ENCODE assay signal across 9 cellular contexts in the genomic region with DNA sequence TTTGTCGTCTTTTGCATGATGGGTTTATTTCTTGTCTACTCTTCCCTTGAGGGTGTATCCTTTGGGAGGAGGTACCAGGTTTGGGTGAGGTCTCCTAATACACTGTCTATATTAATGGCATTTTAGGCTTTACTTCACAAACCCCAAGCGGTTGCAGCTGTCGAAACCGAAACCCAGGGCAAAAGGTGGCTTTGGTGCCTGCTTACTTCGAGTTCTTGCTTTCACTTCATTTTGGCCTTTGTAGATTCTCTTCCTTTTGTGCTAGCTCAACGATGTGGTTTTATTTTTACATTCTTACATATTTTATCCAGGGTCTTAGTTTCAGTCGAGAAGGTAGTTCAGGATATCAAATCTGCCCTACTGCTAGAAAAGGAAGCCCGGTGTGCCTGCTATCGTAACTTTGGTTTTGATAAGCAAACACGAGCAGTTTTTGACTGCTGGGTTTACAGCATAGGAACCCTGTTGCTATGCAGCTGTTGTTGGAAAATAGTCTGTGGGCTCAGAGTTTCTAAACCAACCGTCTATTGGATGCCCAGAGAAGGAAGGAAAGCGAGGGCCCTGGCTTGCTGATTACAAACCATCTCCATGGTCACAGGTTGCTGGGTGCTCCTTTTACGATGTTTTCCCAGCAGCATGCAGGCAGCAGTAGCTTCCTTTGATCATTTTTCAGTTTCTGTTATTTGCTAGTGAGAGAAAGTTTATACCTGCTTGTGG. TPM values are rescaled to one million over a fixed set of nuclear protein-coding genes. Genes with fewer than 3 reads are reported as not detected.
A peak's percentile ranks its signal among the peaks of the same experiment; 100 is the strongest.
DNase-seq lines count a peak whose midpoint lies in the region; ATAC-seq, FAIRE-seq and TF ChIP-seq lines count a peak whose summit lies in the region.
"Had no signal": no experiment of that assay in that cellular context is flagged by ENCODE, and none has a peak within 500 bp of the region (broad histone marks: within the 10 kb centered on the region; RNA-seq: fewer than 3 reads in every experiment).

No MANE protein-coding gene starts in this region.

- CTCF ChIA-PET in CD4-positive, alpha-beta T cell (lab: Charles Lee), result interaction anchor here (0.9 to 1.8 kb wide), 9 partner anchors 9 to 46 kb away, joined by 3 to 9 read pairs (median 4); a partner anchor contains a TSS

- H3K27ac Mint-ChIP-seq in CD4-positive, alpha-beta T cell, result peak overlapping the region; percentile 93
- H3K27ac Mint-ChIP-seq in activated naive CD8-positive, alpha-beta T cell treated with anti-CD3 and anti-CD28 coated beads, Interleukin-2, amount 10 ng/mL, durations not matched to agents 7 days and 5 days, result peak overlapping the region; percentile 98

- no peaks in the 10 kb centered on the region for H3K4me1 ChIP-seq in kidney (ENCODE audit: control insufficient read depth in 1 of 2, insufficient read depth in 1 of 2, low read depth in 1 of 2, low read length in 2 of 2)

- no peak for TF ChIP-seq CTCF in CD4-positive, alpha-beta T cell (IDR thresholded peaks at IDR 0.05)
- no peak for TF ChIP-seq CTCF in kidney (IDR thresholded peaks at IDR 0.05; ENCODE audit: borderline replicate concordance, extremely low read depth, insufficient read depth)

- H3K9me3 Mint-ChIP-seq in CD4-positive, alpha-beta T cell, result no peaks in the 10 kb centered on the region
- H3K9me3 Mint-ChIP-seq in activated naive CD8-positive, alpha-beta T cell treated with anti-CD3 and anti-CD28 coated beads, Interleukin-2, amount 10 ng/mL, durations not matched to agents 7 days and 5 days, result no peaks in the 10 kb centered on the region

- no peak overlapping the region for H3K9ac ChIP-seq in SK-N-MC (ENCODE audit: insufficient read length)
- H3K9ac ChIP-seq in kidney (ENCODE audit: low read length in 2 of 2), result peak overlapping the region; percentile 51 to 62

- intact Hi-C loops in CD4-positive, alpha-beta T cell (cut with DNase I, micrococcal nuclease), result loop anchor here (1.0 to 10.0 kb wide), 5 partner anchors 36 to 754 kb away; a partner anchor contains a TSS
- intact Hi-C loops in kidney (cut with DNase I), result no loop called here

- no peaks in the 10 kb centered on the region for H3K9me3 ChIP-seq in CD4-positive, alpha-beta T cell (ENCODE audit: control insufficient read depth, low read length)
- H3K9me3 ChIP-seq in SK-N-MC (ENCODE audit: low read depth, low read length) (no peaks in the 10 kb centered on the region), kidney (ENCODE audit: control insufficient read depth in 1 of 2, low read length in 2 of 2) (no peaks in the 10 kb centered on the region)

- H3K27ac ChIP-seq in CD4-positive, alpha-beta T cell (ENCODE audit: low read depth, low read length), result peak overlapping the region; percentile 90
- H3K27ac ChIP-seq in SK-N-MC (no peak overlapping the region), kidney (ENCODE audit: low read depth in 2 of 2, low read length in 2 of 2) (peak overlapping the region in 1 of 2 donors; percentile 18)

- H3K36me3 ChIP-seq in SK-N-MC (ENCODE audit: insufficient read depth, low read length) (no peaks in the 10 kb centered on the region), kidney (ENCODE audit: control insufficient read depth in 1 of 2, insufficient read depth in 2 of 2, low read length in 2 of 2) (no peaks in the 10 kb centered on the region)

- ATAC-seq in CD4-positive, alpha-beta T cell (ENCODE audit: poor library complexity), result peak; percentile 90
- peak; percentile 94 for ATAC-seq in GM19467 (IDR thresholded peaks at IDR 0.05; ENCODE audit: unreplicated experiment)
- peak; percentile 84 for ATAC-seq in HG03565 (IDR thresholded peaks at IDR 0.05; ENCODE audit: unreplicated experiment)
- peak; percentile 84 for ATAC-seq in activated naive CD8-positive, alpha-beta T cell treated with anti-CD3 and anti-CD28 coated beads, Interleukin-2, amount 10 ng/mL, durations not matched to agents 7 days and 5 days (ENCODE audit: low read depth)
- ATAC-seq in SK-N-SH treated with all-trans-retinoic acid at 6 μM for 48 hours, result no peak; the same call in 2 of the 3 replicates
- ATAC-seq: HCT116 had no signal

- no peaks in the 10 kb centered on the region for H3K27me3 Mint-ChIP-seq in CD4-positive, alpha-beta T cell
- H3K27me3 Mint-ChIP-seq in activated naive CD8-positive, alpha-beta T cell treated with anti-CD3 and anti-CD28 coated beads, Interleukin-2, amount 10 ng/mL, durations not matched to agents 7 days and 5 days, result peaks cover 4% of the 10 kb centered on the region

- FAIRE-seq in kidney (lab: Jason Lieb, UNC), result no peak

- peak overlapping the region; percentile 89 for H3K4me3 Mint-ChIP-seq in CD4-positive, alpha-beta T cell
- peak overlapping the region; percentile 95 for H3K4me3 Mint-ChIP-seq in activated naive CD8-positive, alpha-beta T cell treated with anti-CD3 and anti-CD28 coated beads, Interleukin-2, amount 10 ng/mL, durations not matched to agents 7 days and 5 days

- H3K27me3 ChIP-seq in CD4-positive, alpha-beta T cell (ENCODE audit: control insufficient read depth, insufficient read depth, low read length), result no peaks in the 10 kb centered on the region

- POLR2A ChIA-PET in CD4-positive, alpha-beta T cell (lab: Charles Lee), result interaction anchor here (0.6 to 3.1 kb wide), 16 partner anchors 10 to 1287 kb away, joined by 3 to 37 read pairs (median 4); a partner anchor contains a TSS
- POLR2A ChIA-PET in activated naive CD8-positive, alpha-beta T cell treated with anti-CD3 and anti-CD28 coated beads, Interleukin-2, amount 10 ng/mL, durations not matched to agents 7 days and 5 days (lab: Charles Lee), result interaction anchor here (0.7 to 2.5 kb wide), 4 partner anchors 15 to 383 kb away, joined by 3 to 5 read pairs (median 3); a partner anchor contains a TSS

- H3K36me3 Mint-ChIP-seq in CD4-positive, alpha-beta T cell (ENCODE audit: low read depth), result no peaks in the 10 kb centered on the region
- H3K36me3 Mint-ChIP-seq in activated naive CD8-positive, alpha-beta T cell treated with anti-CD3 and anti-CD28 coated beads, Interleukin-2, amount 10 ng/mL, durations not matched to agents 7 days and 5 days, result no peaks in the 10 kb centered on the region

- peak; percentile 50 to 88 (median 66) for DNase-seq in CD4-positive, alpha-beta T cell
- DNase-seq in SK-N-MC (ENCODE audit: low read depth, low spot score), result no peak
- DNase-seq in activated naive CD8-positive, alpha-beta T cell treated with anti-CD3 and anti-CD28 coated beads, Interleukin-2, amount 10 ng/mL, durations not matched to agents 7 days and 5 days, result peak; percentile 54
- no peak for DNase-seq in kidney
- peak; percentile 27 to 46 (median 38) for DNase-seq in stimulated activated CD4-positive, alpha-beta T cell treated with anti-CD3 and anti-CD28 coated beads, TNF-alpha, amount 100 ng/mL, for 24 hours (ENCODE audit: low read depth in 3 of 3)

- H3K4me1 Mint-ChIP-seq in CD4-positive, alpha-beta T cell (ENCODE audit: low read depth), result peaks cover 60% of the 10 kb centered on the region
- H3K4me1 Mint-ChIP-seq in activated naive CD8-positive, alpha-beta T cell treated with anti-CD3 and anti-CD28 coated beads, Interleukin-2, amount 10 ng/mL, durations not matched to agents 7 days and 5 days, result peaks cover 22% of the 10 kb centered on the region

- H3K4me3 ChIP-seq in SK-N-MC (0 out of 2 replicates have a peak overlapping the region, but pooled peaks have one; percentile 15), kidney (ENCODE audit: low read length in 2 of 2) (peak overlapping the region; percentile 63 to 67)

TF ChIP-seq in SK-N-SH treated with all-trans-retinoic acid at 6 μM for 48 hours, 23 proteins besides CTCF, POLR2A, EP300 and RAD21 (continues in another document):
- TF ChIP-seq TOX (CRISPR knock-in tag; IDR thresholded peaks at IDR 0.05; ENCODE audit: borderline replicate concordance) (no peak), ZFP30 (CRISPR knock-in tag; IDR thresholded peaks at IDR 0.05) (no peak), ZNF8 (CRISPR knock-in tag; IDR thresholded peaks at IDR 0.05) (no peak), OSR1 (CRISPR knock-in tag; IDR thresholded peaks at IDR 0.05) (no peak), BACH2 (CRISPR knock-in tag; IDR thresholded peaks at IDR 0.05; ENCODE audit: borderline replicate concordance) (no peak), ISL1 (CRISPR knock-in tag; IDR thresholded peaks at IDR 0.05) (no peak), GLIS3 (CRISPR knock-in tag; IDR thresholded peaks at IDR 0.05) (no peak), ARNTL (CRISPR knock-in tag; IDR thresholded peaks at IDR 0.05; ENCODE audit: borderline replicate concordance, low read depth) (no peak), ZNF70 (CRISPR knock-in tag; IDR thresholded peaks at IDR 0.05) (no peak), ZFP3 (CRISPR knock-in tag; IDR thresholded peaks at IDR 0.05) (no peak)
- TF ChIP-seq, protein P1, sequence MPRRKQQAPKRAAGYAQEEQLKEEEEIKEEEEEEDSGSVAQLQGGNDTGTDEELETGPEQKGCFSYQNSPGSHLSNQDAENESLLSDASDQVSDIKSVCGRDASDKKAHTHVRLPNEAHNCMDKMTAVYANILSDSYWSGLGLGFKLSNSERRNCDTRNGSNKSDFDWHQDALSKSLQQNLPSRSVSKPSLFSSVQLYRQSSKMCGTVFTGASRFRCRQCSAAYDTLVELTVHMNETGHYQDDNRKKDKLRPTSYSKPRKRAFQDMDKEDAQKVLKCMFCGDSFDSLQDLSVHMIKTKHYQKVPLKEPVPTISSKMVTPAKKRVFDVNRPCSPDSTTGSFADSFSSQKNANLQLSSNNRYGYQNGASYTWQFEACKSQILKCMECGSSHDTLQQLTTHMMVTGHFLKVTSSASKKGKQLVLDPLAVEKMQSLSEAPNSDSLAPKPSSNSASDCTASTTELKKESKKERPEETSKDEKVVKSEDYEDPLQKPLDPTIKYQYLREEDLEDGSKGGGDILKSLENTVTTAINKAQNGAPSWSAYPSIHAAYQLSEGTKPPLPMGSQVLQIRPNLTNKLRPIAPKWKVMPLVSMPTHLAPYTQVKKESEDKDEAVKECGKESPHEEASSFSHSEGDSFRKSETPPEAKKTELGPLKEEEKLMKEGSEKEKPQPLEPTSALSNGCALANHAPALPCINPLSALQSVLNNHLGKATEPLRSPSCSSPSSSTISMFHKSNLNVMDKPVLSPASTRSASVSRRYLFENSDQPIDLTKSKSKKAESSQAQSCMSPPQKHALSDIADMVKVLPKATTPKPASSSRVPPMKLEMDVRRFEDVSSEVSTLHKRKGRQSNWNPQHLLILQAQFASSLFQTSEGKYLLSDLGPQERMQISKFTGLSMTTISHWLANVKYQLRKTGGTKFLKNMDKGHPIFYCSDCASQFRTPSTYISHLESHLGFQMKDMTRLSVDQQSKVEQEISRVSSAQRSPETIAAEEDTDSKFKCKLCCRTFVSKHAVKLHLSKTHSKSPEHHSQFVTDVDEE (CRISPR knock-in tag; IDR thresholded peaks at IDR 0.05), result no peak

RNA-seq across cellular contexts. Expression of a gene that starts 9.8 kb away (rescaled TPM):
- 1 to 10 TPM in 1 of 2 experiments, under 1 TPM in 1; 0.95 to 1.6 TPM for total RNA-seq in CD4-positive, alpha-beta T cell
- total RNA-seq in activated naive CD8-positive, alpha-beta T cell treated with anti-CD3 and anti-CD28 coated beads, Interleukin-2, amount 10 ng/mL, durations not matched to agents 7 days and 5 days, result 1 to 10 TPM in 1 of 2 experiments, under 1 TPM in 1; 0.42 to 1.2 TPM
- 9.9 TPM for total RNA-seq in kidney
- polyA plus RNA-seq in kidney (ENCODE audit: insufficient read depth, low read depth, low replicate concordance), result 14.6 TPM

Comparison
In these comparisons a context has a peak if more than half of its experiments do, and no peak if none do; other contexts are left out.
1. DNase-seq: peak in CD4-positive, alpha-beta T cell (10 of 10), activated naive CD8-positive, alpha-beta T cell treated with anti-CD3 and anti-CD28 coated beads, Interleukin-2, amount 10 ng/mL, durations not matched to agents 7 days and 5 days (single experiment) and stimulated activated CD4-positive, alpha-beta T cell treated with anti-CD3 and anti-CD28 coated beads, TNF-alpha, amount 100 ng/mL, for 24 hours (3 of 3); none in SK-N-MC (single experiment) and kidney (single experiment).